ENCODE assay signal across 7 cellular contexts in genomic region chr14:59482471-59483331, GRCh38. TPM values are rescaled to one million over a fixed set of nuclear protein-coding genes. Genes with fewer than 3 reads are reported as not detected.
A peak's percentile ranks its signal among the peaks of the same experiment; 100 is the strongest.
DNase-seq lines count a peak whose midpoint lies in the region; ATAC-seq, FAIRE-seq and TF ChIP-seq lines count a peak whose summit lies in the region.

No MANE protein-coding gene starts in this region.

- H3K4me1 ChIP-seq in MM.1S (ENCODE audit: low read length) (0 out of 2 replicates have a peak, but pooled peaks cover 4% of the 10 kb centered on the region), GM12878 (ENCODE audit: control insufficient read depth, insufficient read depth, low read length) (peaks cover 10% of the 10 kb centered on the region; the same call in 1 of the 2 replicates)

- H3K9me2 ChIP-seq in MM.1S (replicated peaks; ENCODE audit: insufficient read depth, low read length) = no peaks in the 10 kb centered on the region

- TF ChIP-seq EP300 in GM12878 (IDR thresholded peaks at IDR 0.05; ENCODE audit: borderline replicate concordance in 1 of 2, control insufficient read depth in 1 of 2, low read depth in 2 of 2, low read length in 2 of 2) = no peak

- 51% methylated on average over 6 of the region's 6 CpGs for WGBS in GM12878 (ENCODE audit: insufficient coverage, insufficient replicate concordance, low lambda C conversion rate, missing lambda C conversion rate)

- CTCF ChIA-PET in GM12878 (lab: Yijun Ruan, JAX) = interaction anchor here (0.6 to 2.2 kb wide), 4 partner anchors 10 to 94 kb away, joined by 3 to 6 read pairs (median 3); partner anchors contain the start of gene CCDC175

- TF ChIP-seq CTCF in MM.1S (IDR thresholded peaks at IDR 0.05; ENCODE audit: low read length) = no peak
- TF ChIP-seq CTCF in GM12878 (IDR thresholded peaks at IDR 0.05 in 2 of 3, conservative IDR thresholded peaks at IDR 0.05 in 1 of 3; ENCODE audit: control insufficient read depth in 2 of 3, extremely low read depth in 1 of 3, insufficient read depth in 1 of 3, low read depth in 3 of 3, low read length in 3 of 3) = no peak

- H3K79me2 ChIP-seq in MM.1S (ENCODE audit: low read length) (peaks cover 16% of the 10 kb centered on the region), GM12878 (ENCODE audit: control insufficient read depth, insufficient read depth, low read length) (peaks cover 60% of the 10 kb centered on the region)

- no peaks in the 10 kb centered on the region for H3K36me3 ChIP-seq in MM.1S (replicated peaks; ENCODE audit: insufficient read depth, low read length)
- no peaks in the 10 kb centered on the region for H3K36me3 ChIP-seq in GM12878 (ENCODE audit: control insufficient read depth in 2 of 2, insufficient read depth in 2 of 2, low read length in 1 of 2)

- H3K9ac ChIP-seq in MM.1S (ENCODE audit: low read length) (no peak overlapping the region; the same call in 1 of the 2 replicates), GM12878 (ENCODE audit: control insufficient read depth, insufficient read depth, low read length) (peak overlapping the region; percentile 76)

- no peaks in the 10 kb centered on the region for H3K27me3 ChIP-seq in MM.1S (replicated peaks; ENCODE audit: insufficient read depth, low read length)
- H3K27me3 ChIP-seq in GM12878 (replicated peaks in 1 of 2; ENCODE audit: control insufficient read depth in 2 of 2, insufficient read depth in 2 of 2, low read length in 1 of 2) = no peaks in the 10 kb centered on the region

- SMC1A ChIA-PET in GM12878 (lab: Charles Lee; ENCODE audit: uncharacterized antibody, unreplicated experiment) = no interaction called here

- H3K4me3 ChIP-seq in MM.1S (ENCODE audit: low read length) (peak overlapping the region; percentile 88), GM12878 (peak overlapping the region; percentile 83)

- no peak for FAIRE-seq in GM12878 (lab: Jason Lieb, UNC)

- POLR2A ChIA-PET in GM12878 (lab: Charles Lee) = interaction anchor here (1.2 to 1.7 kb wide), 2 partner anchors 18 to 24 kb away, joined by 3 to 6 read pairs; partner anchors contain the start of gene GPR135

- H3K4me2 ChIP-seq in MM.1S (ENCODE audit: low read depth, low read length) (peak overlapping the region; percentile 83), GM12878 (ENCODE audit: control insufficient read depth, insufficient read depth) (peak overlapping the region; percentile 96)

- no peak overlapping the region for H2AFZ ChIP-seq in MM.1S (ENCODE audit: low read length)
- no peak overlapping the region for H2AFZ ChIP-seq in GM12878 (ENCODE audit: control insufficient read depth, low read depth, low read length)

- peak; percentile 75 for DNase-seq in GM04503 (ENCODE audit: low read depth)
- DNase-seq in MM.1S = no peak
- no peak for DNase-seq in GM12878 (ENCODE audit: low read depth, low spot score)
- DNase-seq in kidney glomerular epithelial cell (lab: John Stamatoyannopoulos, UW) = peak; percentile 96
- DNase-seq in substantia nigra (lab: John Stamatoyannopoulos, UW) = peak in 4 of 49 donors; percentile 1 to 56 (median 12)

- no peaks in the 10 kb centered on the region for H4K20me1 ChIP-seq in MM.1S (ENCODE audit: insufficient read depth, low read length)
- no peaks in the 10 kb centered on the region for H4K20me1 ChIP-seq in GM12878 (ENCODE audit: control insufficient read depth, insufficient read depth)

- H3K27ac ChIP-seq in MM.1S (ENCODE audit: low read length) = no peak overlapping the region
- peak overlapping the region; percentile 85 for H3K27ac ChIP-seq in GM12878 (ENCODE audit: control insufficient read depth, insufficient read depth)
- peak overlapping the region; percentile 92 for H3K27ac ChIP-seq in substantia nigra (ENCODE audit: low read depth, low read length, poor library complexity, severe bottlenecking)

- no peak for TF ChIP-seq POLR2A in GM12878 (IDR thresholded peaks at IDR 0.05; ENCODE audit: low read depth, low read length)

- TSS peak; percentile 73 for BruUV-seq in GM12878 (replicated peaks; lab: Mats Ljungman, UMichigan)

- RAD21 ChIA-PET in GM12878 (lab: Charles Lee; ENCODE audit: unreplicated experiment) = interaction anchor here (1.5 kb wide), 1 partner anchor 358 kb away, joined by 4 read pairs; no protein-coding TSS in a partner anchor

- ATAC-seq in GM12878 (no peak), GM18858 (IDR thresholded peaks at IDR 0.05; ENCODE audit: unreplicated experiment) (no peak), GM19395 (IDR thresholded peaks at IDR 0.05; ENCODE audit: unreplicated experiment) (no peak)

- TF ChIP-seq RAD21 in GM12878 (IDR thresholded peaks at IDR 0.05; ENCODE audit: insufficient read depth, low read depth, low read length) = no peak

- intact Hi-C loops in GM12878 (cut with micrococcal nuclease; ENCODE audit: unreplicated experiment) = loop anchor here (10.0 kb wide), 2 partner anchors 612 to 682 kb away; partner anchors contain the start of genes DHRS7 and PCNX4

- no peaks in the 10 kb centered on the region for H3K9me3 ChIP-seq in MM.1S (replicated peaks; ENCODE audit: insufficient read depth, low read length)
- H3K9me3 ChIP-seq in GM12878 (replicated peaks; ENCODE audit: control insufficient read depth, insufficient read depth, low read length) = no peaks in the 10 kb centered on the region

- in situ Hi-C loops in GM12878 (cut with MboI) = loop anchor here (25.0 kb wide), 1 partner anchor 680 kb away; the partner anchor contains the start of gene DHRS7

- no peaks in the 10 kb centered on the region for H3F3A ChIP-seq in MM.1S (ENCODE audit: insufficient read depth, low read length)

TF ChIP-seq in GM12878, 131 proteins besides CTCF, POLR2A, EP300 and RAD21 (continues in another document):
- TF ChIP-seq GABPA (IDR thresholded peaks at IDR 0.05; ENCODE audit: low read depth) (no peak), PAX8 (IDR thresholded peaks at IDR 0.05) (no peak), HDGF (IDR thresholded peaks at IDR 0.05) (no peak), KDM1A (IDR thresholded peaks at IDR 0.05; ENCODE audit: borderline replicate concordance) (peak; percentile 35; the same call in 1 of the 2 replicates), ZSCAN29 (IDR thresholded peaks at IDR 0.05) (no peak), BRCA1 (IDR thresholded peaks at IDR 0.05; ENCODE audit: low read depth, low read length) (no peak), SMARCA5 (IDR thresholded peaks at IDR 0.05) (peak; percentile 33; the same call in 1 of the 2 replicates), FOXM1 (IDR thresholded peaks at IDR 0.05; ENCODE audit: low read depth, low read length) (no peak)

RNA-seq across cellular contexts. Expression of gene L3HYPDH, which starts 1.5 kb away (rescaled TPM):
- 154 and 158 TPM in 2 replicates for total RNA-seq in GM12878 (2013; cell fraction: nucleolus; rRNA removed)
- total RNA-seq in GM12878 (2014; rRNA removed) = 15.5 and 17.2 TPM in 2 replicates
- total RNA-seq in GM12878 (2014; rRNA removed; fragmentation: Illumina TruSeq; extraction: Trizol) = 11.8 and 13.4 TPM in 2 replicates
- 14.7 and 17.4 TPM in 2 replicates for total RNA-seq in GM12878 (2021)
- 3.7 TPM for polyA plus RNA-seq in GM12878 (2011; ENCODE audit: low read depth)
- polyA plus RNA-seq in GM12878 (2011; rRNA removed) = 27.8 and 41.9 TPM in 2 replicates
- 5.6 and 9.5 TPM in 2 replicates for polyA plus RNA-seq in GM12878 (2011; cell fraction: cytosol; rRNA removed)
- 98.3 and 136 TPM in 2 replicates for polyA plus RNA-seq in GM12878 (2011; cell fraction: nucleus; rRNA removed)
- polyA plus RNA-seq in GM12878 (2012) = 8.9 and 15.9 TPM in 2 replicates
- polyA plus RNA-seq in GM12878 (2014; fragmentation: Illumina TruSeq; extraction: Trizol) = 11.5 and 16.9 TPM in 2 replicates
- polyA plus RNA-seq in GM12878 (2014; fragmentation: Nextera tagmentation; extraction: Ambion mirVana) = 10 to 100 TPM; 13.5 to 19.5 TPM
- polyA plus RNA-seq in GM12878 (2014; rRNA removed) = 21.4 and 26.3 TPM in 2 replicates
- polyA plus RNA-seq in GM12878 (2016; fragmentation: Nextera tagmentation; extraction: Ambion mirVana) = 10 to 100 TPM; 15.7 to 16.0 TPM
- polyA minus RNA-seq in GM12878 (2011; rRNA and poly(A)+ RNA removed) = 13.4 and 13.8 TPM in 2 replicates
- 5.1 and 6.2 TPM in 2 replicates for polyA minus RNA-seq in GM12878 (2011; cell fraction: cytosol; rRNA and poly(A)+ RNA removed)
- 71.0 and 81.6 TPM in 2 replicates for polyA minus RNA-seq in GM12878 (2011; cell fraction: nucleus; rRNA and poly(A)+ RNA removed)

RNA-seq across cellular contexts. Expression of gene JKAMP, which starts 1.6 kb away (rescaled TPM):
- total RNA-seq in GM12878 (2013; cell fraction: nucleolus; rRNA removed) = 121 and 135 TPM in 2 replicates
- total RNA-seq in GM12878 (2014; rRNA removed) (45.3 and 59.2 TPM in 2 replicates), GM12878 (2014; rRNA removed; fragmentation: Illumina TruSeq; extraction: Trizol) (33.0 and 33.3 TPM in 2 replicates), GM12878 (2021) (18.2 and 19.5 TPM in 2 replicates)
- polyA plus RNA-seq in GM12878 (2011; ENCODE audit: low read depth) = 19.3 TPM
- polyA plus RNA-seq in GM12878 (2011; rRNA removed) (129 and 154 TPM in 2 replicates), GM12878 (2014; fragmentation: Illumina TruSeq; extraction: Trizol) (45.9 and 56.2 TPM in 2 replicates), GM12878 (2014; fragmentation: Nextera tagmentation; extraction: Ambion mirVana) (100 to 1,000 TPM in 1 of 2 experiments, 10 to 100 TPM in 1; 66.3 to 129 TPM), GM12878 (2014; rRNA removed) (34.1 and 40.3 TPM in 2 replicates), GM12878 (2016; fragmentation: Nextera tagmentation; extraction: Ambion mirVana) (10 to 100 TPM; 47.3 to 47.7 TPM)
- polyA plus RNA-seq in GM12878 (2011; cell fraction: cytosol; rRNA removed) = 69.7 and 86.9 TPM in 2 replicates
- 72.8 and 85.4 TPM in 2 replicates for polyA plus RNA-seq in GM12878 (2011; cell fraction: nucleus; rRNA removed)
- polyA plus RNA-seq in GM12878 (2012) = 24.4 and 25.2 TPM in 2 replicates
- polyA minus RNA-seq in GM12878 (2011; rRNA and poly(A)+ RNA removed) = 59.7 and 105 TPM in 2 replicates
- 19.0 and 20.6 TPM in 2 replicates for polyA minus RNA-seq in GM12878 (2011; cell fraction: cytosol; rRNA and poly(A)+ RNA removed)
- 46.2 and 72.2 TPM in 2 replicates for polyA minus RNA-seq in GM12878 (2011; cell fraction: nucleus; rRNA and poly(A)+ RNA removed)

RNA-seq across cellular contexts. Expression of gene GPR135, which starts 17.5 kb away (rescaled TPM):
- total RNA-seq in GM12878 (2013; cell fraction: nucleolus; rRNA removed) = 15.3 and 15.7 TPM in 2 replicates
- total RNA-seq in GM12878 (2014; rRNA removed) (0.65 and 1.1 TPM in 2 replicates), GM12878 (2014; rRNA removed; fragmentation: Illumina TruSeq; extraction: Trizol) (0.89 and 1.1 TPM in 2 replicates), GM12878 (2021) (1.1 and 1.4 TPM in 2 replicates)
- 0.10 TPM for polyA plus RNA-seq in GM12878 (2011; ENCODE audit: low read depth)
- polyA plus RNA-seq in GM12878 (2011; rRNA removed) (0.83 and 1.0 TPM in 2 replicates), GM12878 (2014; fragmentation: Illumina TruSeq; extraction: Trizol) (0.96 and 1.0 TPM in 2 replicates), GM12878 (2014; fragmentation: Nextera tagmentation; extraction: Ambion mirVana) (under 1 TPM; 0.11 to 0.16 TPM), GM12878 (2014; rRNA removed) (1.1 TPM in 2 replicates), GM12878 (2016; fragmentation: Nextera tagmentation; extraction: Ambion mirVana) (under 1 TPM; 0.28 to 0.32 TPM)
- 0.12 and 0.32 TPM in 2 replicates for polyA plus RNA-seq in GM12878 (2011; cell fraction: cytosol; rRNA removed)
- 5.0 and 5.7 TPM in 2 replicates for polyA plus RNA-seq in GM12878 (2011; cell fraction: nucleus; rRNA removed)
- 0.45 and 0.52 TPM in 2 replicates for polyA plus RNA-seq in GM12878 (2012)
- polyA minus RNA-seq in GM12878 (2011; rRNA and poly(A)+ RNA removed) = 0.95 and 1.8 TPM in 2 replicates
- polyA minus RNA-seq in GM12878 (2011; cell fraction: cytosol; rRNA and poly(A)+ RNA removed) = 0.21 and 0.67 TPM in 2 replicates
- polyA minus RNA-seq in GM12878 (2011; cell fraction: nucleus; rRNA and poly(A)+ RNA removed) = 5.4 and 8.9 TPM in 2 replicates

Comparison
In these comparisons a context has a peak if more than half of its experiments do, and no peak if none do; other contexts are left out.
1. DNase-seq: peak in GM04503 (single experiment) and kidney glomerular epithelial cell (single experiment); none in MM.1S (single experiment) and GM12878 (single experiment).